ENCODE assay signal across 30 cellular contexts in genomic region chr7:100686201-100686821, GRCh38. TPM values are rescaled to one million over a fixed set of nuclear protein-coding genes. Genes with fewer than 3 reads are reported as not detected.
"Had no signal": no experiment of that assay in that cellular context is flagged by ENCODE, and none has a peak within 500 bp of the region (broad histone marks: within the 10 kb centered on the region; RNA-seq: fewer than 3 reads in every experiment).

No MANE protein-coding gene starts in this region.

- H3K27me3 Mint-ChIP-seq: activated T-helper 17 cell treated with anti-CD3 and anti-CD28 coated beads, Interleukin-2, amount 50 U/mL, for 72 hours; stimulated activated memory B cell treated with anti-CD40 and anti-IgM and Interleukin-4, amounts not matched to agents 10 μg/mL and 1 μg/mL and 100 μg/mL, for 72 hours had no signal

- H3K27ac Mint-ChIP-seq: activated CD8-positive, alpha-beta T cell treated with anti-CD3 and anti-CD28 coated beads, Interleukin-2, amount 10 ng/mL, durations not matched to agents 7 days and 5 days; activated T-helper 17 cell treated with anti-CD3 and anti-CD28 coated beads, Interleukin-2, amount 50 U/mL, for 72 hours; stimulated activated memory B cell treated with anti-CD40 and anti-IgM and Interleukin-4, amounts not matched to agents 10 μg/mL and 1 μg/mL and 100 μg/mL, for 72 hours had no signal

- DNase-seq: activated CD4-positive, alpha-beta T cell treated with anti-CD3 and anti-CD28 coated beads for 1 hour; activated CD4-positive, alpha-beta T cell treated with anti-CD3 and anti-CD28 coated beads, Interleukin-2, amount 50 U/mL, for 1 hour; activated CD8-positive, alpha-beta T cell treated with anti-CD3 and anti-CD28 coated beads, Interleukin-2, amount 10 ng/mL, durations not matched to agents 7 days and 5 days; activated T-cell treated with anti-CD3 and anti-CD28 coated beads, Interleukin-2, amount 50 U/mL, for 1 hour; brain microvascular endothelial cell; central memory CD4-positive, alpha-beta T cell; islet precursor cell; left colon; lower lobe of right lung; mesendoderm; mucosa of descending colon; nephron progenitor cell; nucleus accumbens; small intestine; stimulated activated CD4-positive, alpha-beta T cell treated with anti-CD3 and anti-CD28 coated beads, Interleukin-2, amount 100 ng/mL, for 24 hours; T-helper 9 cell; trophoblast cell; uterus had no signal

- H3K4me1 Mint-ChIP-seq: activated T-helper 17 cell treated with anti-CD3 and anti-CD28 coated beads, Interleukin-2, amount 50 U/mL, for 72 hours had no signal

- H3K9me3 Mint-ChIP-seq: activated naive CD4-positive, alpha-beta T cell treated with anti-CD3 and anti-CD28 coated beads, Interleukin-2, amount 50 U/mL, for 72 hours; activated T-helper 17 cell treated with anti-CD3 and anti-CD28 coated beads, Interleukin-2, amount 50 U/mL, for 72 hours; nephron progenitor cell; stimulated activated memory B cell treated with anti-CD40 and anti-IgM and Interleukin-4, amounts not matched to agents 10 μg/mL and 1 μg/mL and 100 μg/mL, for 72 hours had no signal

- H3K4me3 Mint-ChIP-seq: activated CD8-positive, alpha-beta T cell treated with anti-CD3 and anti-CD28 coated beads, Interleukin-2, amount 10 ng/mL, durations not matched to agents 7 days and 5 days; activated T-helper 17 cell treated with anti-CD3 and anti-CD28 coated beads, Interleukin-2, amount 50 U/mL, for 72 hours; nephron progenitor cell; stimulated activated memory B cell treated with anti-CD40 and anti-IgM and Interleukin-4, amounts not matched to agents 10 μg/mL and 1 μg/mL and 100 μg/mL, for 72 hours had no signal

- ATAC-seq: activated CD8-positive, alpha-beta T cell treated with anti-CD3 and anti-CD28 coated beads, Interleukin-2, amount 10 ng/mL, durations not matched to agents 7 days and 5 days; activated naive CD4-positive, alpha-beta T cell treated with anti-CD3 and anti-CD28 coated beads, Interleukin-2, amount 50 U/mL, for 72 hours; activated T-helper 17 cell treated with anti-CD3 and anti-CD28 coated beads, Interleukin-2, amount 50 U/mL, for 72 hours; gastroesophageal sphincter; left colon; lower lobe of right lung; mucosa of descending colon; sciatic nerve; stimulated activated memory B cell treated with anti-CD40 and anti-IgM and Interleukin-4, amounts not matched to agents 10 μg/mL and 1 μg/mL and 100 μg/mL, for 72 hours had no signal

RNA-seq across cellular contexts. Expression of gene ACTL6B, which starts 30.1 kb away (rescaled TPM):
- total RNA-seq: activated CD8-positive, alpha-beta T cell treated with anti-CD3 and anti-CD28 coated beads, Interleukin-2, amount 10 ng/mL, durations not matched to agents 7 days and 5 days; activated naive CD4-positive, alpha-beta T cell treated with anti-CD3 and anti-CD28 coated beads, Interleukin-2, amount 50 U/mL, for 72 hours; activated T-helper 17 cell treated with anti-CD3 and anti-CD28 coated beads, Interleukin-2, amount 50 U/mL, for 72 hours; ascending aorta; dermis microvascular lymphatic vessel endothelial cell; esophagus muscularis mucosa; lower lobe of right lung; posterior vena cava; renal cortical epithelial cell; sciatic nerve; uterus had no signal

RNA-seq across cellular contexts. Expression of gene EPO, which starts 34.0 kb away (rescaled TPM):
- total RNA-seq: activated CD8-positive, alpha-beta T cell treated with anti-CD3 and anti-CD28 coated beads, Interleukin-2, amount 10 ng/mL, durations not matched to agents 7 days and 5 days; activated naive CD4-positive, alpha-beta T cell treated with anti-CD3 and anti-CD28 coated beads, Interleukin-2, amount 50 U/mL, for 72 hours; activated T-helper 17 cell treated with anti-CD3 and anti-CD28 coated beads, Interleukin-2, amount 50 U/mL, for 72 hours; adrenal gland; ascending aorta; dermis microvascular lymphatic vessel endothelial cell; esophagus muscularis mucosa; gastroesophageal sphincter; left colon; lower lobe of right lung; mucosa of descending colon; posterior vena cava; renal cortical epithelial cell; sciatic nerve; temporal lobe had no signal
